ENCODE assay signal across 24 cellular contexts in genomic region chr2:190763100-190763499, GRCh38.
"Had no signal": no experiment of that assay in that cellular context is flagged by ENCODE, and none has a peak within 500 bp of the region (broad histone marks: within the 10 kb centered on the region; RNA-seq: fewer than 3 reads in every experiment).

No MANE protein-coding gene starts in this region.

- ATAC-seq: activated CD8-positive, alpha-beta T cell treated with anti-CD3 and anti-CD28 coated beads for 36 hours; effector memory CD8-positive, alpha-beta T cell; foreskin keratinocyte; gastrocnemius medialis; heart left ventricle; WTC11 had no signal

- H3K36me3 Mint-ChIP-seq: WTC11 had no signal

- H3K4me3 ChIP-seq: coronary artery, esophagus muscularis mucosa, gastrocnemius medialis, heart left ventricle had no signal

- H3K27ac ChIP-seq: brain microvascular endothelial cell, coronary artery, esophagus muscularis mucosa, foreskin keratinocyte, gastrocnemius medialis, heart left ventricle had no signal

- H3K9me3 ChIP-seq: esophagus muscularis mucosa, gastrocnemius medialis, heart left ventricle had no signal

- H3K4me1 ChIP-seq: gastrocnemius medialis had no signal

- H3K4me1 Mint-ChIP-seq: central memory CD8-positive, alpha-beta T cell; WTC11 had no signal

- DNase-seq: activated CD4-positive, alpha-beta T cell treated with anti-CD3 and anti-CD28 coated beads for 48 hours; activated CD4-positive, alpha-beta T cell treated with anti-CD3 and anti-CD28 coated beads, Interleukin-2, amount 50 U/mL, for 1 hour; activated CD4-positive, alpha-beta T cell treated with anti-CD3 and anti-CD28 coated beads, Interleukin-2, amount 50 U/mL, for 48 hours; activated CD8-positive, alpha-beta memory T cell treated with anti-CD3 and anti-CD28 coated beads for 24 hours; activated CD8-positive, alpha-beta T cell treated with anti-CD3 and anti-CD28 coated beads for 36 hours; activated gamma-delta T cell; activated naive CD4-positive, alpha-beta T cell; activated naive CD4-positive, alpha-beta T cell treated with anti-CD3 and anti-CD28 coated beads, Interleukin-2, amount 50 U/mL, for 16 hours; activated T-cell treated with anti-CD3 and anti-CD28 coated beads, Interleukin-2, amount 50 U/mL, for 48 hours; amniotic stem cell; anterior cingulate cortex; brain microvascular endothelial cell; effector CD4-positive, alpha-beta T cell; effector memory CD8-positive, alpha-beta T cell; foreskin keratinocyte; gastrocnemius medialis; glutamatergic neuron; heart left ventricle; T-helper 2 cell had no signal

- H3K4me3 Mint-ChIP-seq: activated CD8-positive, alpha-beta T cell treated with anti-CD3 and anti-CD28 coated beads for 36 hours; central memory CD8-positive, alpha-beta T cell; dendritic cell treated with granulocyte-macrophage colony-stimulating factor and Interleukin-4, amounts not matched to agents 40 ng/mL and 50 ng/mL, for 4 days; effector memory CD8-positive, alpha-beta T cell; WTC11 had no signal

- H3K36me3 ChIP-seq: brain microvascular endothelial cell, esophagus muscularis mucosa, gastrocnemius medialis, heart left ventricle had no signal

- H3K27ac Mint-ChIP-seq: dendritic cell treated with granulocyte-macrophage colony-stimulating factor and Interleukin-4, amounts not matched to agents 40 ng/mL and 50 ng/mL, for 4 days; effector memory CD8-positive, alpha-beta T cell; WTC11 had no signal

- H3K27me3 Mint-ChIP-seq: activated CD8-positive, alpha-beta T cell treated with anti-CD3 and anti-CD28 coated beads for 36 hours; central memory CD8-positive, alpha-beta T cell had no signal

- H3K9me3 Mint-ChIP-seq: central memory CD8-positive, alpha-beta T cell; dendritic cell treated with granulocyte-macrophage colony-stimulating factor and Interleukin-4, amounts not matched to agents 40 ng/mL and 50 ng/mL, for 4 days; effector memory CD8-positive, alpha-beta T cell had no signal
